1 cellular context compared by ENCODE assay signal in the genomic region with DNA sequence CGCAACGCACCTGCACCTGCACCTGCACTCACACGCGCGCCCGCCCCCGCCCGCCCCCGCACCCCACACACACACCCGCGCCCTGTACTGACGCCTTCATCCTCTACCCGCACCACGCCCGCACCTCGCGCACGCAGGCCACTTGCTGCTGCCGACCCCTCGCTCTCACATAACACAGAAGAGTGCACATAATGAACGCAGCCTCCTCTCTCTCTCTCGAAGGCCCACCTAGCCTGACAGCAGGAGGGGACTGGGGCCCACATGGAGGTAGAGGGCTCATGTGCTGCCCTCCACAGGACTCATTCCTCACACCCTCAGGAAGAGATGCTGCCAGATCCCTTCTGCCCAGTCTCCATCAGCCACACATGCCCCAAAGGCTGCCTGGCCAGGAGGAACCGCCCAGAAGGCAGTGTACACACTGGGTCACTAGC.
TF ChIP-seq lines count a peak whose summit lies in the region.

No MANE protein-coding gene starts in this region.

TF ChIP-seq in HepG2, 621 proteins besides CTCF, POLR2A, EP300 and RAD21 (continued from another document):
- TF ChIP-seq SMAD3 (CRISPR knock-in tag; IDR thresholded peaks at IDR 0.05), result no peak
- no peak for TF ChIP-seq EZH2 (conservative IDR thresholded peaks at IDR 0.05; ENCODE audit: low read depth, low read length)
- no peak for TF ChIP-seq TFE3 (CRISPR knock-in tag; IDR thresholded peaks at IDR 0.05)
- no peak for TF ChIP-seq ZNF292 (CRISPR knock-in tag; IDR thresholded peaks at IDR 0.05; ENCODE audit: borderline replicate concordance, low read depth)
- no peak for TF ChIP-seq TRIM22 (IDR thresholded peaks at IDR 0.05)
- TF ChIP-seq ZNF674 (CRISPR knock-in tag; IDR thresholded peaks at IDR 0.05; ENCODE audit: low read depth), result no peak
- no peak for TF ChIP-seq BHLHE40 (IDR thresholded peaks at IDR 0.05; ENCODE audit: low read length)
- TF ChIP-seq POLR2G (IDR thresholded peaks at IDR 0.05; ENCODE audit: low read depth, low read length), result no peak
- no peak for TF ChIP-seq KLF12 (CRISPR knock-in tag; IDR thresholded peaks at IDR 0.05; ENCODE audit: borderline replicate concordance)
